Comparison of ENCODE assay signal across 13 cellular contexts in the genomic region with DNA sequence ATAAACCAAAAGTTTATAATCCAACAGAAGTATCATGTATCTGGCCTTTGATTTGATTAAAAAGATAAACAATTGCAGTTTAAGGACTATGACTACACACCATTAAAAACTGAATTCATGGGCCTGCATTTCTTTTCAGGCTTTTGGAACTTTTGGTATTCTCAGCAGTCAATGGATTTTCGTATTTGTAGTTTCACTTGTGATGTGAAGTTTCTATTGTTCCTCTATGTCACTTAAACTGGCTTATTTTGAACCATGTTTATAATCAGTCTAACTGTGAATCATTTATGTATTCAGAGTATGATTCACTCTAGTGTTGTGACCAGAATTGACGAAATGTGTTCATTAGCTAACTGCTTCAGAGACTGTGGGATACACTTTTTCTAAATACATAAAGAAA.
DNase-seq lines count a peak whose midpoint lies in the region; ATAC-seq and FAIRE-seq lines count a peak whose summit lies in the region.
"Had no signal": no experiment of that assay in that cellular context is flagged by ENCODE, and none has a peak within 500 bp of the region (broad histone marks: within the 10 kb centered on the region; RNA-seq: fewer than 3 reads in every experiment).

No MANE protein-coding gene starts in this region.

- H3K27ac ChIP-seq in small intestine (ENCODE audit: low read depth in 1 of 2, low read length in 1 of 2) = no peak overlapping the region
- H3K27ac ChIP-seq: Peyer's patch, thyroid gland had no signal

- peak; percentile 21 for DNase-seq in H4 (ENCODE audit: low spot score)
- DNase-seq in SK-MEL-5 (ENCODE audit: low read depth, low spot score) = peak; percentile 13
- peak; percentile 7 for DNase-seq in kidney tubule cell (ENCODE audit: low spot score)
- no peak for DNase-seq in small intestine
- no peak for DNase-seq in NCI-H2196 treated with DMSO at 0.1 percent for 48 hours (lab: John Stamatoyannopoulos, UW; ENCODE audit: unreplicated experiment)
- DNase-seq in ACHN = no peak
- DNase-seq: activated effector memory CD4-positive, alpha-beta T cell treated with Interleukin-2 at 50 U/mL for 16 hours; DMS153; hippocampal formation; NCI-H2029 treated with DMSO at 0.1 percent for 48 hours; Peyer's patch; thyroid gland had no signal

- peak; percentile 76 for ATAC-seq in GM18868 (IDR thresholded peaks at IDR 0.05; ENCODE audit: unreplicated experiment)

- no peaks in the 10 kb centered on the region for H3K27me3 ChIP-seq in small intestine (ENCODE audit: control insufficient read depth in 2 of 2, insufficient read depth in 2 of 2, low read length in 2 of 2)
- H3K27me3 ChIP-seq: Peyer's patch, thyroid gland had no signal

- FAIRE-seq in small intestine (lab: Jason Lieb, UNC) = no peak

- H3K36me3 ChIP-seq in small intestine (ENCODE audit: control insufficient read depth in 2 of 2, insufficient read depth in 2 of 2, low read length in 2 of 2) = peaks cover 0 to 2% of the 10 kb centered on the region in 2 donors

- 62 to 79% (median 63%) methylated on average over 2 of the region's 2 CpGs for WGBS in small intestine, 3 donors

- no peaks in the 10 kb centered on the region for H3K4me1 ChIP-seq in small intestine (ENCODE audit: control insufficient read depth in 2 of 2, insufficient read depth in 1 of 2, low read depth in 1 of 2, low read length in 1 of 2)
- H3K4me1 ChIP-seq: Peyer's patch, thyroid gland had no signal

- H3K9me3 ChIP-seq in small intestine (ENCODE audit: control insufficient read depth, low read depth) = no peaks in the 10 kb centered on the region
- H3K9me3 ChIP-seq: Peyer's patch, thyroid gland had no signal

- H3K4me3 ChIP-seq in small intestine (ENCODE audit: low read depth in 1 of 2, low read length in 2 of 2) = no peak overlapping the region
- H3K4me3 ChIP-seq: Peyer's patch, thyroid gland had no signal

- in situ Hi-C loops in SK-MEL-5 (cut with HindIII; ENCODE audit: low pct_unique_long_range_greater_than_20kb, low sequenced_read_pairs) (no loop called here), ACHN (cut with HindIII; ENCODE audit: low pct_ligation_motif_present, low pct_unique_long_range_greater_than_20kb, low sequenced_read_pairs) (no loop called here)

Comparison
In these comparisons a context has a peak if more than half of its experiments do, and no peak if none do; other contexts are left out.
1. DNase-seq: peak in H4 (single experiment), SK-MEL-5 (single experiment) and kidney tubule cell (single experiment); none in small intestine (single experiment), NCI-H2196 treated with DMSO at 0.1 percent for 48 hours (single experiment) and ACHN (single experiment).